Comparison of ENCODE assay signal across 14 cellular contexts in the genomic region with DNA sequence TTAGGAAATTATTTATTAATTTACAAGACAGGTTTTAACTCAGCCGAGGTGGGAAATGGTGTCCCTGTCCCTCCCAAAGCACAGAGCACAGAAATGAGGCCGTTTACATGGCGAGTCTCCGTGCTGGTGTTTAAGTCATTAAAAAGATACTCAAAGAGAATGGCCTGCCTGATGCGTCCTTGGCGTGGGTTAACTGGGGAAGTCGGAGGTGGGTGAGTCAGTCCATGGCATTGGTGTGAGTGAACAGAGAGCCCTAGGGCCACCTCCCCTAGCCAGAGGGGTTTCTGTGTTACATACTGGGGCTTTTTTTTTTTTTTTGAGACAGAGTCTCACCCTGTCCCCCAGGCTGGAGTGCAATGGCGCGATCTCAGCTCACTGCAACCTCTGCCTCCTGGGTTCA. TPM values are rescaled to one million over a fixed set of nuclear protein-coding genes. Genes with fewer than 3 reads are reported as not detected.
DNase-seq lines count a peak whose midpoint lies in the region; ATAC-seq and TF ChIP-seq lines count a peak whose summit lies in the region.
"Had no signal": no experiment of that assay in that cellular context is flagged by ENCODE, and none has a peak within 500 bp of the region (broad histone marks: within the 10 kb centered on the region; RNA-seq: fewer than 3 reads in every experiment).

No MANE protein-coding gene starts in this region.

- H3K9ac ChIP-seq in endodermal cell (ENCODE audit: extremely low read depth, low read length, poor library complexity, severe bottlenecking): no peak overlapping the region

- TF ChIP-seq POLR2A in heart left ventricle (IDR thresholded peaks at IDR 0.05): no peak

- H3K4me1 ChIP-seq in heart left ventricle (peaks cover 0 to 56% (median 38%) of the 10 kb centered on the region in 12 donors), endodermal cell (ENCODE audit: control insufficient read depth, insufficient read depth, low read length) (peaks cover 5% of the 10 kb centered on the region)
- peaks cover 11% of the 10 kb centered on the region for H3K4me1 ChIP-seq in effector memory CD4-positive, alpha-beta T cell (ENCODE audit: control insufficient read depth, insufficient read depth, low read length, poor library complexity, severe bottlenecking)

- H3K9me3 Mint-ChIP-seq in endodermal cell: no peaks in the 10 kb centered on the region
- H3K9me3 Mint-ChIP-seq in stimulated activated effector memory CD8-positive, alpha-beta T cell treated with anti-CD3 and anti-CD28 coated beads, Interleukin-12 subunit alpha, Interleukin-12 subunit beta, amount 100 ng/mL, for 72 hours: no peaks in the 10 kb centered on the region

- H3K36me3 Mint-ChIP-seq in endodermal cell (ENCODE audit: low read depth): peaks cover 47% of the 10 kb centered on the region
- peaks cover 86% of the 10 kb centered on the region for H3K36me3 Mint-ChIP-seq in stimulated activated effector memory CD8-positive, alpha-beta T cell treated with anti-CD3 and anti-CD28 coated beads, Interleukin-12 subunit alpha, Interleukin-12 subunit beta, amount 100 ng/mL, for 72 hours

- H3K27ac ChIP-seq in heart left ventricle: peak overlapping the region in 10 of 12 donors; percentile 12 to 68 (median 50)
- H3K27ac ChIP-seq in endodermal cell (ENCODE audit: low read depth, low read length): no peak overlapping the region
- H3K27ac ChIP-seq in effector memory CD4-positive, alpha-beta T cell (ENCODE audit: insufficient read depth, low read length, poor library complexity, severe bottlenecking): no peak overlapping the region
- H3K27ac ChIP-seq: ovary, thoracic aorta had no signal

- intact Hi-C loops in heart left ventricle (cut with DNase I) (no loop called here), left cardiac atrium (cut with DNase I) (no loop called here)

- H3K4me3 ChIP-seq in heart left ventricle: peak overlapping the region in 6 of 12 donors; percentile 4 to 26 (median 10)
- peak overlapping the region; percentile 59 for H3K4me3 ChIP-seq in endodermal cell (ENCODE audit: low read length)
- H3K4me3 ChIP-seq in effector memory CD4-positive, alpha-beta T cell (ENCODE audit: insufficient read depth, low read depth, low read length, poor library complexity, severe bottlenecking): no peak overlapping the region
- H3K4me3 ChIP-seq: ovary, thoracic aorta had no signal

- H3K27ac Mint-ChIP-seq in endodermal cell: peak overlapping the region; percentile 86
- peak overlapping the region; percentile 70 for H3K27ac Mint-ChIP-seq in stimulated activated effector memory CD8-positive, alpha-beta T cell treated with anti-CD3 and anti-CD28 coated beads, Interleukin-12 subunit alpha, Interleukin-12 subunit beta, amount 100 ng/mL, for 72 hours

- H3K27me3 ChIP-seq in heart left ventricle (no peaks in the 10 kb centered on the region), endodermal cell (ENCODE audit: control insufficient read depth, insufficient read depth, low read length, poor library complexity, severe bottlenecking) (no peaks in the 10 kb centered on the region)
- H3K27me3 ChIP-seq in effector memory CD4-positive, alpha-beta T cell (replicated peaks; ENCODE audit: control insufficient read depth, insufficient read depth, low read length, poor library complexity, severe bottlenecking): no peaks in the 10 kb centered on the region
- H3K27me3 ChIP-seq: ovary had no signal

- peaks cover 12% of the 10 kb centered on the region for H3K4me1 Mint-ChIP-seq in endodermal cell
- H3K4me1 Mint-ChIP-seq in stimulated activated effector memory CD8-positive, alpha-beta T cell treated with anti-CD3 and anti-CD28 coated beads, Interleukin-12 subunit alpha, Interleukin-12 subunit beta, amount 100 ng/mL, for 72 hours: peaks cover 39% of the 10 kb centered on the region

- TF ChIP-seq CTCF in heart left ventricle (IDR thresholded peaks at IDR 0.05) (no peak), endodermal cell (conservative IDR thresholded peaks at IDR 0.05) (no peak)

- WGBS in heart left ventricle, 4 donors: 56 to 70% (median 64%) methylated on average over 9 of the region's 9 CpGs
- 94 to 95% methylated on average over 7 to 9 of the region's 9 CpGs for WGBS in endodermal cell (ENCODE audit: insufficient coverage in 1 of 2, insufficient read length in 1 of 2), 2 experiments

- ATAC-seq in heart left ventricle: no peak
- ATAC-seq in left cardiac atrium: no peak
- no peak for ATAC-seq in stimulated activated effector memory CD8-positive, alpha-beta T cell treated with anti-CD3 and anti-CD28 coated beads, Interleukin-12 subunit alpha, Interleukin-12 subunit beta, amount 100 ng/mL, for 72 hours
- no peak for ATAC-seq in HG02870 (IDR thresholded peaks at IDR 0.05; ENCODE audit: unreplicated experiment)
- ATAC-seq: HCT116 had no signal

- no peaks in the 10 kb centered on the region for H3K27me3 Mint-ChIP-seq in endodermal cell (ENCODE audit: insufficient read depth)

- no peak overlapping the region for H3K4me3 Mint-ChIP-seq in endodermal cell
- no peak overlapping the region for H3K4me3 Mint-ChIP-seq in stimulated activated effector memory CD8-positive, alpha-beta T cell treated with anti-CD3 and anti-CD28 coated beads, Interleukin-12 subunit alpha, Interleukin-12 subunit beta, amount 100 ng/mL, for 72 hours

- H3K36me3 ChIP-seq in heart left ventricle (peaks cover 0 to 60% (median 42%) of the 10 kb centered on the region in 9 donors), endodermal cell (ENCODE audit: control insufficient read depth, insufficient read depth, low read length) (peaks cover 25% of the 10 kb centered on the region)
- peaks cover 38% of the 10 kb centered on the region for H3K36me3 ChIP-seq in effector memory CD4-positive, alpha-beta T cell (ENCODE audit: control insufficient read depth, insufficient read depth, low read length)
- H3K36me3 ChIP-seq: ovary had no signal

- no peak for DNase-seq in heart left ventricle
- no peak for DNase-seq in left cardiac atrium
- DNase-seq in RPMI7951 (ENCODE audit: low read depth): peak; percentile 27
- DNase-seq in endodermal cell: no peak
- DNase-seq in stimulated activated effector memory CD8-positive, alpha-beta T cell treated with anti-CD3 and anti-CD28 coated beads, Interleukin-12 subunit alpha, Interleukin-12 subunit beta, amount 100 ng/mL, for 72 hours (ENCODE audit: low spot score in 2 of 2): no peak
- no peak for DNase-seq in HT-29 (ENCODE audit: low spot score)
- no peak for DNase-seq in effector memory CD4-positive, alpha-beta T cell
- DNase-seq: midbrain, NCI-H2029 treated with DMSO at 0.1 percent for 48 hours, ovary, SIG-M5 had no signal

- H3K9me3 ChIP-seq in heart left ventricle: no peaks in the 10 kb centered on the region
- no peaks in the 10 kb centered on the region for H3K9me3 ChIP-seq in endodermal cell (ENCODE audit: control insufficient read depth, low read length)
- H3K9me3 ChIP-seq in effector memory CD4-positive, alpha-beta T cell (ENCODE audit: control insufficient read depth, low read length): no peaks in the 10 kb centered on the region
- H3K9me3 ChIP-seq: ovary, thoracic aorta had no signal

RNA-seq across cellular contexts. Expression of a gene that starts 3.9 kb away (rescaled TPM):
- total RNA-seq in heart left ventricle (10 to 100 TPM; 30.7 to 94.0 (median 41.8) TPM), left cardiac atrium (10 to 100 TPM; 24.1 to 25.0 TPM), endodermal cell (10 to 100 TPM; 15.8 to 16.0 TPM)
- polyA plus RNA-seq in heart left ventricle: 10 to 100 TPM; 28.4 to 28.5 TPM
- total RNA-seq in RPMI7951 (2014; rRNA removed; shearing (Covaris generic)): 6.1 and 6.7 TPM in 2 replicates
- 7.3 TPM for polyA plus RNA-seq in endodermal cell (2013, experiment 1 of 2)
- 7.7 TPM for polyA plus RNA-seq in endodermal cell (2013, experiment 2 of 2)
- total RNA-seq in HT-29 (2014; rRNA removed; shearing (Covaris generic)): 17.8 and 22.2 TPM in 2 replicates

RNA-seq across cellular contexts. Expression of a gene that starts 36.1 kb away (rescaled TPM):
- total RNA-seq in heart left ventricle: 10 to 100 TPM in 1 of 9 donors, 1 to 10 TPM in 8; 3.7 to 13.6 (median 7.0) TPM
- polyA plus RNA-seq in heart left ventricle: 1 to 10 TPM; 4.0 to 8.6 TPM
- total RNA-seq in left cardiac atrium: 1 to 10 TPM; 6.9 to 8.0 TPM
- 2.4 and 2.5 TPM in 2 replicates for total RNA-seq in RPMI7951 (2014; rRNA removed; shearing (Covaris generic))
- 1 to 10 TPM; 2.9 to 4.6 TPM for total RNA-seq in endodermal cell
- 1.1 TPM for polyA plus RNA-seq in endodermal cell (2013, experiment 1 of 2)
- 0.75 TPM for polyA plus RNA-seq in endodermal cell (2013, experiment 2 of 2)
- 3.9 and 4.0 TPM in 2 replicates for total RNA-seq in HT-29 (2014; rRNA removed; shearing (Covaris generic))

Comparison
In these comparisons a context has a peak if more than half of its experiments do, and no peak if none do; other contexts are left out.
1. H3K27ac ChIP-seq: peak in heart left ventricle (10 of 12); none in endodermal cell (single experiment) and effector memory CD4-positive, alpha-beta T cell (single experiment).